27 cellular contexts compared by ENCODE assay signal in the genomic region with DNA sequence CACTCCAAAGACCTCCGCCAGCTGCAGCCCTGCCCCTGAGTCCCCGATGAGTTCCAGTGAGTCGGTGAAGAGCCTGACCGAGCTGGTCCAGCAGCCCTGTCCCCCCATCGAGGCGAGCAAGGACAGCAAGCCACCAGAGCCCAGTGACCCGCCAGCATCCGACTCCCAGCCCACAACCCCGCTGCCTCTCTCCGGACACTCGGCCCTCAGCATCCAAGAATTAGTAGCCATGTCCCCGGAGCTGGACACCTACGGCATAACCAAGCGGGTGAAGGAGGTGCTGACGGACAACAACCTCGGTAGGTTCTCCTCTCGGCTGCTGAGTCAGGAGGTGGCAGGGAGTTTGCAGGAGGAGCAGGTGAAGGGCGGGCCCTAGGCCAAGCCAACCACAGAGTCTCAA.
"Had no signal": no experiment of that assay in that cellular context is flagged by ENCODE, and none has a peak within 500 bp of the region (broad histone marks: within the 10 kb centered on the region; RNA-seq: fewer than 3 reads in every experiment).

No MANE protein-coding gene starts in this region.

- H3K4me3 ChIP-seq: lower lobe of right lung, neural progenitor cell, right atrium auricular region, right lobe of liver, smooth muscle cell, tibial nerve, uterus had no signal

- DNase-seq: hippocampal formation; kidney glomerular epithelial cell; left cardiac atrium; lower lobe of right lung; mesendoderm; naive B cell; occipital lobe; right lobe of liver; stimulated activated CD4-positive, alpha-beta T cell treated with anti-CD3 and anti-CD28 coated beads, Interleukin-1b, Interleukin-23, amount 100 ng/mL, for 48 hours; stimulated activated CD4-positive, alpha-beta T cell treated with anti-CD3 and anti-CD28 coated beads, Interleukin-2, amount 100 ng/mL, for 48 hours; stimulated activated CD4-positive, alpha-beta T cell treated with anti-CD3 and anti-CD28 coated beads, Interleukin-4, amount 100 ng/mL, for 4 hours; stimulated activated CD8-positive, alpha-beta memory T cell treated with anti-CD3 and anti-CD28 coated beads, Interleukin-4, amount 100 ng/mL, for 48 hours; stimulated activated naive CD4-positive, alpha-beta T cell treated with Interleukin-2 at 50 U/mL for 16 hours; stimulated activated naive CD8-positive, alpha-beta T cell treated with anti-CD3 and anti-CD28 coated beads, Interleukin-15, amount 100 ng/mL, for 72 hours; substantia nigra; uterus had no signal

- H3K27ac Mint-ChIP-seq: mesothelial cell of epicardium; nephron; neural progenitor cell; progenitor cell of endocrine pancreas; stimulated activated memory B cell treated with anti-CD40 and anti-IgM and Interleukin-4, amounts not matched to agents 10 μg/mL and 1 μg/mL and 100 μg/mL, for 72 hours; type B pancreatic cell had no signal

- H3K9me3 ChIP-seq: lower lobe of right lung, neutrophil, right atrium auricular region, right lobe of liver, tibial nerve, uterus had no signal

- ATAC-seq: left cardiac atrium; left lobe of liver; lower lobe of right lung; stimulated activated memory B cell treated with anti-CD40 and anti-IgM and Interleukin-4, amounts not matched to agents 10 μg/mL and 1 μg/mL and 100 μg/mL, for 72 hours; stimulated activated naive CD8-positive, alpha-beta T cell treated with anti-CD3 and anti-CD28 coated beads, Interleukin-15, amount 100 ng/mL, for 72 hours had no signal

- H3K27me3 ChIP-seq: neural progenitor cell, neutrophil, right atrium auricular region, right lobe of liver, tibial nerve, uterus had no signal

- H3K9me3 Mint-ChIP-seq: mesothelial cell of epicardium; naive B cell; nephron; neural progenitor cell; stimulated activated memory B cell treated with anti-CD40 and anti-IgM and Interleukin-4, amounts not matched to agents 10 μg/mL and 1 μg/mL and 100 μg/mL, for 72 hours; stimulated activated naive CD8-positive, alpha-beta T cell treated with anti-CD3 and anti-CD28 coated beads, Interleukin-15, amount 100 ng/mL, for 72 hours; type B pancreatic cell had no signal

- H3K4me2 ChIP-seq: neural progenitor cell, smooth muscle cell had no signal

- H3K9ac ChIP-seq: neural progenitor cell had no signal

- H3K4me1 ChIP-seq: lower lobe of right lung, neural progenitor cell, right atrium auricular region, tibial nerve, uterus had no signal

- H3K4me1 Mint-ChIP-seq: naive B cell; neural progenitor cell; stimulated activated memory B cell treated with anti-CD40 and anti-IgM and Interleukin-4, amounts not matched to agents 10 μg/mL and 1 μg/mL and 100 μg/mL, for 72 hours; stimulated activated naive CD8-positive, alpha-beta T cell treated with anti-CD3 and anti-CD28 coated beads, Interleukin-15, amount 100 ng/mL, for 72 hours had no signal

- H3K27me3 Mint-ChIP-seq: naive B cell; progenitor cell of endocrine pancreas; stimulated activated memory B cell treated with anti-CD40 and anti-IgM and Interleukin-4, amounts not matched to agents 10 μg/mL and 1 μg/mL and 100 μg/mL, for 72 hours; stimulated activated naive CD8-positive, alpha-beta T cell treated with anti-CD3 and anti-CD28 coated beads, Interleukin-15, amount 100 ng/mL, for 72 hours; type B pancreatic cell had no signal

- H3K27ac ChIP-seq: lower lobe of right lung, neural progenitor cell, neutrophil, right atrium auricular region, right lobe of liver, tibial nerve, uterus had no signal

- H2AFZ ChIP-seq: neural progenitor cell had no signal

- H3K36me3 Mint-ChIP-seq: type B pancreatic cell had no signal

- H3K36me3 ChIP-seq: neural progenitor cell, uterus had no signal

- H3K4me3 Mint-ChIP-seq: mesothelial cell of epicardium; naive B cell; nephron; neural progenitor cell; stimulated activated memory B cell treated with anti-CD40 and anti-IgM and Interleukin-4, amounts not matched to agents 10 μg/mL and 1 μg/mL and 100 μg/mL, for 72 hours; stimulated activated naive CD8-positive, alpha-beta T cell treated with anti-CD3 and anti-CD28 coated beads, Interleukin-15, amount 100 ng/mL, for 72 hours; type B pancreatic cell had no signal
